Comparison of ENCODE assay signal across 29 cellular contexts in genomic region chr6:146095481-146095880, GRCh38.
"Had no signal": no experiment of that assay in that cellular context is flagged by ENCODE, and none has a peak within 500 bp of the region (broad histone marks: within the 10 kb centered on the region; RNA-seq: fewer than 3 reads in every experiment).

No MANE protein-coding gene starts in this region.

- H3K4me3 Mint-ChIP-seq: stimulated activated effector memory CD8-positive, alpha-beta T cell treated with anti-CD3 and anti-CD28 coated beads, Interleukin-12 subunit alpha, Interleukin-12 subunit beta, amount 100 ng/mL, for 72 hours; stimulated activated memory B cell treated with anti-CD40 and anti-IgM and Interleukin-4, amounts not matched to agents 10 μg/mL and 1 μg/mL and 100 μg/mL, for 72 hours; stimulated activated naive B cell treated with anti-CD40 and anti-IgM and Interleukin-4, amounts not matched to agents 10 μg/mL and 1 μg/mL and 100 μg/mL, for 72 hours; stimulated activated naive CD8-positive, alpha-beta T cell treated with anti-CD3 and anti-CD28 coated beads, Interleukin-15, amount 100 ng/mL, for 72 hours; stimulated activated naive CD8-positive, alpha-beta T cell treated with anti-CD3 and anti-CD28 coated beads, Interleukin-15, Interleukin-2, amounts not matched to agents 100 ng/mL and 50 ng/mL, for 24 hours; type B pancreatic cell had no signal

- H3K27ac ChIP-seq: stomach, suprapubic skin, testis, thoracic aorta, thyroid gland, tibial artery, tibial nerve, transverse colon, upper lobe of left lung, upper lobe of right lung, uterus, vagina had no signal

- H3K9me3 ChIP-seq: stomach, suprapubic skin, testis, thoracic aorta, thyroid gland, tibial artery, tibial nerve, transverse colon, upper lobe of left lung, upper lobe of right lung, uterus, vagina had no signal

- H3K4me1 ChIP-seq: stomach, suprapubic skin, testis, thyroid gland, tibial artery, tibial nerve, transverse colon, upper lobe of left lung, upper lobe of right lung, uterus, vagina had no signal

- H3K36me3 Mint-ChIP-seq: stimulated activated effector memory CD8-positive, alpha-beta T cell treated with anti-CD3 and anti-CD28 coated beads, Interleukin-12 subunit alpha, Interleukin-12 subunit beta, amount 100 ng/mL, for 72 hours; stimulated activated memory B cell treated with anti-CD40 and anti-IgM and Interleukin-4, amounts not matched to agents 10 μg/mL and 1 μg/mL and 100 μg/mL, for 72 hours; stimulated activated naive B cell treated with anti-CD40 and anti-IgM and Interleukin-4, amounts not matched to agents 10 μg/mL and 1 μg/mL and 100 μg/mL, for 72 hours; type B pancreatic cell had no signal

- FAIRE-seq: urothelium cell line had no signal

- H3K27me3 Mint-ChIP-seq: stimulated activated memory B cell treated with anti-CD40 and anti-IgM and Interleukin-4, amounts not matched to agents 10 μg/mL and 1 μg/mL and 100 μg/mL, for 72 hours; stimulated activated naive B cell treated with anti-CD40 and anti-IgM and Interleukin-4, amounts not matched to agents 10 μg/mL and 1 μg/mL and 100 μg/mL, for 72 hours; stimulated activated naive CD8-positive, alpha-beta T cell treated with anti-CD3 and anti-CD28 coated beads, Interleukin-15, amount 100 ng/mL, for 72 hours; stimulated activated naive CD8-positive, alpha-beta T cell treated with anti-CD3 and anti-CD28 coated beads, Interleukin-15, Interleukin-2, amounts not matched to agents 100 ng/mL and 50 ng/mL, for 24 hours; type B pancreatic cell had no signal

- H3K4me1 Mint-ChIP-seq: stimulated activated effector memory CD8-positive, alpha-beta T cell treated with anti-CD3 and anti-CD28 coated beads, Interleukin-12 subunit alpha, Interleukin-12 subunit beta, amount 100 ng/mL, for 72 hours; stimulated activated memory B cell treated with anti-CD40 and anti-IgM and Interleukin-4, amounts not matched to agents 10 μg/mL and 1 μg/mL and 100 μg/mL, for 72 hours; stimulated activated naive B cell treated with anti-CD40 and anti-IgM and Interleukin-4, amounts not matched to agents 10 μg/mL and 1 μg/mL and 100 μg/mL, for 72 hours; stimulated activated naive CD8-positive, alpha-beta T cell treated with anti-CD3 and anti-CD28 coated beads, Interleukin-15, amount 100 ng/mL, for 72 hours had no signal

- ATAC-seq: stimulated activated effector memory CD8-positive, alpha-beta T cell treated with anti-CD3 and anti-CD28 coated beads, Interleukin-12 subunit alpha, Interleukin-12 subunit beta, amount 100 ng/mL, for 72 hours; stimulated activated memory B cell treated with anti-CD40 and anti-IgM and Interleukin-4, amounts not matched to agents 10 μg/mL and 1 μg/mL and 100 μg/mL, for 72 hours; stimulated activated naive B cell treated with anti-CD40 and anti-IgM and Interleukin-4, amounts not matched to agents 10 μg/mL and 1 μg/mL and 100 μg/mL, for 72 hours; stimulated activated naive CD8-positive, alpha-beta T cell treated with anti-CD3 and anti-CD28 coated beads, Interleukin-15, amount 100 ng/mL, for 72 hours; stimulated activated naive CD8-positive, alpha-beta T cell treated with anti-CD3 and anti-CD28 coated beads, Interleukin-15, Interleukin-2, amounts not matched to agents 100 U/mL and 50 U/mL, for 24 hours; upper lobe of right lung had no signal

- H3K36me3 ChIP-seq: stomach, suprapubic skin, thoracic aorta, thyroid gland, tibial artery, tibial nerve, transverse colon, upper lobe of left lung, upper lobe of right lung, uterus, vagina had no signal

- DNase-seq: stimulated activated CD4-positive, alpha-beta T cell treated with anti-CD3 and anti-CD28 coated beads, Interleukin-2, amount 100 ng/mL, for 48 hours; stimulated activated CD4-positive, alpha-beta T cell treated with anti-CD3 and anti-CD28 coated beads, Interleukin-4, amount 100 ng/mL, for 1 hour; stimulated activated CD4-positive, alpha-beta T cell treated with anti-CD3 and anti-CD28 coated beads, Interleukin-4, amount 100 ng/mL, for 24 hours; stimulated activated CD4-positive, alpha-beta T cell treated with anti-CD3 and anti-CD28 coated beads, Interleukin-4, amount 100 ng/mL, for 4 hours; stimulated activated CD8-positive, alpha-beta memory T cell treated with anti-CD3 and anti-CD28 coated beads, Interleukin-4, amount 100 ng/mL, for 48 hours; stimulated activated naive B cell treated with anti-CD40 and anti-IgM and Interleukin-4, amounts not matched to agents 10 μg/mL and 1 μg/mL and 100 μg/mL, for 72 hours; stimulated activated naive CD4-positive, alpha-beta T cell; stimulated activated naive CD4-positive, alpha-beta T cell treated with Interleukin-2 at 50 U/mL for 16 hours; stimulated activated naive CD8-positive, alpha-beta T cell treated with anti-CD3 and anti-CD28 coated beads, Interleukin-15, amount 100 ng/mL, for 72 hours; stimulated activated naive CD8-positive, alpha-beta T cell treated with anti-CD3 and anti-CD28 coated beads, Interleukin-15, Interleukin-2, amounts not matched to agents 100 U/mL and 50 U/mL, for 24 hours; stomach; substantia nigra; testis; thyroid gland; tibial artery; transverse colon; trophoblast cell; upper lobe of left lung; upper lobe of right lung; uterus had no signal

- H3K27me3 ChIP-seq: stomach, suprapubic skin, testis, thyroid gland, tibial artery, tibial nerve, transverse colon, upper lobe of left lung, upper lobe of right lung, uterus, vagina had no signal

- H3K9me3 Mint-ChIP-seq: stimulated activated effector memory CD8-positive, alpha-beta T cell treated with anti-CD3 and anti-CD28 coated beads, Interleukin-12 subunit alpha, Interleukin-12 subunit beta, amount 100 ng/mL, for 72 hours; stimulated activated memory B cell treated with anti-CD40 and anti-IgM and Interleukin-4, amounts not matched to agents 10 μg/mL and 1 μg/mL and 100 μg/mL, for 72 hours; stimulated activated naive B cell treated with anti-CD40 and anti-IgM and Interleukin-4, amounts not matched to agents 10 μg/mL and 1 μg/mL and 100 μg/mL, for 72 hours; stimulated activated naive CD8-positive, alpha-beta T cell treated with anti-CD3 and anti-CD28 coated beads, Interleukin-15, amount 100 ng/mL, for 72 hours; stimulated activated naive CD8-positive, alpha-beta T cell treated with anti-CD3 and anti-CD28 coated beads, Interleukin-15, Interleukin-2, amounts not matched to agents 100 ng/mL and 50 ng/mL, for 24 hours; type B pancreatic cell had no signal

- H3K4me3 ChIP-seq: stomach, suprapubic skin, testis, thoracic aorta, thyroid gland, tibial artery, tibial nerve, transverse colon, upper lobe of left lung, upper lobe of right lung, uterus, vagina had no signal

- H3K27ac Mint-ChIP-seq: stimulated activated effector memory CD8-positive, alpha-beta T cell treated with anti-CD3 and anti-CD28 coated beads, Interleukin-12 subunit alpha, Interleukin-12 subunit beta, amount 100 ng/mL, for 72 hours; stimulated activated memory B cell treated with anti-CD40 and anti-IgM and Interleukin-4, amounts not matched to agents 10 μg/mL and 1 μg/mL and 100 μg/mL, for 72 hours; stimulated activated naive B cell treated with anti-CD40 and anti-IgM and Interleukin-4, amounts not matched to agents 10 μg/mL and 1 μg/mL and 100 μg/mL, for 72 hours; stimulated activated naive CD8-positive, alpha-beta T cell treated with anti-CD3 and anti-CD28 coated beads, Interleukin-15, amount 100 ng/mL, for 72 hours; stimulated activated naive CD8-positive, alpha-beta T cell treated with anti-CD3 and anti-CD28 coated beads, Interleukin-15, Interleukin-2, amounts not matched to agents 100 ng/mL and 50 ng/mL, for 24 hours; type B pancreatic cell had no signal
